In genomic region chr11:67584881-67585873, GRCh38 we compare ENCODE assay signal across 9 cellular contexts. TPM values are rescaled to one million over a fixed set of nuclear protein-coding genes. Genes with fewer than 3 reads are reported as not detected.
A peak's percentile ranks its signal among the peaks of the same experiment; 100 is the strongest.
DNase-seq lines count a peak whose midpoint lies in the region; ATAC-seq, FAIRE-seq and TF ChIP-seq lines count a peak whose summit lies in the region.
"Had no signal": no experiment of that assay in that cellular context is flagged by ENCODE, and none has a peak within 500 bp of the region (broad histone marks: within the 10 kb centered on the region; RNA-seq: fewer than 3 reads in every experiment).

No MANE protein-coding gene starts in this region.

- peak overlapping the region; percentile 86 to 92 for H3K4me2 ChIP-seq in H1 (ENCODE audit: insufficient read depth in 1 of 2, low read depth in 2 of 2, low read length in 2 of 2)
- peak overlapping the region; percentile 89 for H3K4me2 ChIP-seq in osteoblast (ENCODE audit: insufficient read depth, low read length)

- peak overlapping the region; percentile 73 for H3K27ac Mint-ChIP-seq in CD8-positive, alpha-beta T cell

- no peak overlapping the region for H2BK12ac ChIP-seq in H1 (ENCODE audit: low read depth, low read length)

- H4K8ac ChIP-seq in H1 (ENCODE audit: extremely low read depth, insufficient read depth, low read length): peak overlapping the region; percentile 47

- H2BK15ac ChIP-seq in H1 (ENCODE audit: low read length): no peak overlapping the region

- no peak overlapping the region for H3K4ac ChIP-seq in H1 (replicated peaks; ENCODE audit: insufficient read length, low read depth, low read length)

- TF ChIP-seq RAD21 in H1 (IDR thresholded peaks at IDR 0.05 in 1 of 2, conservative IDR thresholded peaks at IDR 0.05 in 1 of 2; ENCODE audit: low read depth in 2 of 2, low read length in 2 of 2): no peak

- 0 out of 2 replicates have a peak overlapping the region, but pooled peaks have one; percentile 17 for H2AK5ac ChIP-seq in H1 (ENCODE audit: low read depth, low read length)

- peak overlapping the region; percentile 71; the same call in 1 of the 2 replicates for H3K18ac ChIP-seq in H1 (ENCODE audit: extremely low read depth, low read length)

- peaks cover 19% of the 10 kb centered on the region for H3K4me1 ChIP-seq in CD8-positive, alpha-beta T cell (ENCODE audit: insufficient read depth, low read length)
- H3K4me1 ChIP-seq in H1 (replicated peaks in 1 of 4; ENCODE audit: control insufficient read depth in 3 of 4, insufficient read depth in 4 of 4, low read length in 3 of 4) (peaks cover 5 to 30% (median 17%) of the 10 kb centered on the region in 4 experiments), osteoblast (ENCODE audit: insufficient read depth, low read length) (peaks cover 8% of the 10 kb centered on the region)

- peak overlapping the region in 3 of 4 experiments; percentile 20 to 55 (median 39); a peak in 5 of 7 replicates for H3K9ac ChIP-seq in H1 (replicated peaks in 1 of 4; ENCODE audit: extremely low read depth in 1 of 4, low read depth in 3 of 4, low read length in 3 of 4)

- WGBS in H1 (ENCODE audit: extremely low coverage in 1 of 2, insufficient coverage in 1 of 2, insufficient read length in 1 of 2, insufficient replicate concordance in 2 of 2, low coverage in 1 of 2, low lambda C conversion rate in 2 of 2, missing lambda C conversion rate in 1 of 2), 2 experiments: 74% methylated on average over 21 of the region's 21 CpGs; no CpG with 5 or more reads in 1 of the 2 experiments

- ATAC-seq in CD8-positive, alpha-beta T cell: no peak
- ATAC-seq in GM18498 (IDR thresholded peaks at IDR 0.05; ENCODE audit: unreplicated experiment): no peak

- H2BK5ac ChIP-seq in H1 (ENCODE audit: low read depth, low read length): peak overlapping the region; percentile 88; the same call in 1 of the 2 replicates

- H3K27me3 Mint-ChIP-seq in CD8-positive, alpha-beta T cell (ENCODE audit: low read depth): no peaks in the 10 kb centered on the region

- H2BK120ac ChIP-seq in H1 (replicated peaks; ENCODE audit: low read depth, low read length): no peak overlapping the region

- no peaks in the 10 kb centered on the region for H3K9me3 Mint-ChIP-seq in CD8-positive, alpha-beta T cell

- H4K20me1 ChIP-seq in H1 (replicated peaks in 1 of 2; ENCODE audit: control insufficient read depth in 1 of 2, insufficient read depth in 2 of 2, low read length in 2 of 2) (peaks cover 8 to 10% of the 10 kb centered on the region in 2 experiments), osteoblast (ENCODE audit: insufficient read depth, low read length) (peaks cover 13% of the 10 kb centered on the region)

- H3K36me3 ChIP-seq in CD8-positive, alpha-beta T cell (ENCODE audit: insufficient read depth, low read length): no peaks in the 10 kb centered on the region
- H3K36me3 ChIP-seq in H1 (ENCODE audit: control insufficient read depth in 2 of 4, insufficient read depth in 4 of 4, low read length in 3 of 4) (peaks cover 6 to 34% (median 21%) of the 10 kb centered on the region in 4 experiments; a peak in 6 of 8 replicates), osteoblast (ENCODE audit: insufficient read depth, low read length) (peaks cover 22% of the 10 kb centered on the region)

- H2AFZ ChIP-seq in H1 (ENCODE audit: low read length) (no peak overlapping the region), osteoblast (ENCODE audit: low read length) (no peak overlapping the region)

- no peak for FAIRE-seq in H1 (lab: Jason Lieb, UNC)

- intact Hi-C loops in CD8-positive, alpha-beta T cell (cut with DNase I, micrococcal nuclease): no loop called here

- H3K23ac ChIP-seq in H1 (ENCODE audit: insufficient read length): no peak overlapping the region

- H3K23me2 ChIP-seq in H1 (ENCODE audit: low read depth, low read length): peaks cover 5% of the 10 kb centered on the region; the same call in 1 of the 2 replicates

- POLR2A ChIA-PET in CD8-positive, alpha-beta T cell (lab: Charles Lee): no interaction called here
- POLR2A ChIA-PET in H1 (lab: Charles Lee; ENCODE audit: partially characterized antibody): interaction anchor here (0.8 to 6.7 kb wide), 13 partner anchors 9 to 43 kb away, joined by 3 to 71 read pairs (median 25); partner anchors contain the start of gene NUDT8

- peaks cover 5% of the 10 kb centered on the region for H3K36me3 Mint-ChIP-seq in CD8-positive, alpha-beta T cell

- H2BK20ac ChIP-seq in H1 (ENCODE audit: low read length): 0 out of 2 replicates have a peak overlapping the region, but pooled peaks have one; percentile 72

- peaks cover 0 to 27% of the 10 kb centered on the region in 2 experiments; a peak in 2 of 4 replicates for H3K79me2 ChIP-seq in H1 (ENCODE audit: control insufficient read depth in 1 of 2, insufficient read depth in 2 of 2, low read length in 2 of 2)
- H3K79me2 ChIP-seq in osteoblast (ENCODE audit: insufficient read depth, low read length): peaks cover 22% of the 10 kb centered on the region

- no peak overlapping the region for H3K4me3 ChIP-seq in CD8-positive, alpha-beta T cell (ENCODE audit: low read depth, low read length)
- H3K4me3 ChIP-seq in H1 (ENCODE audit: extremely low read depth in 1 of 4, insufficient read depth in 2 of 4, low read depth in 3 of 4, low read length in 4 of 4): peak overlapping the region; percentile 51 to 87 (median 77)
- peak overlapping the region; percentile 88 for H3K4me3 ChIP-seq in osteoblast (ENCODE audit: insufficient read depth, low read length)

- H3K14ac ChIP-seq in H1 (ENCODE audit: insufficient read length): no peak overlapping the region

- H4K5ac ChIP-seq in H1 (ENCODE audit: insufficient read length, low read depth, low read length): no peak overlapping the region

- H3K4me3 Mint-ChIP-seq in CD8-positive, alpha-beta T cell: peak overlapping the region; percentile 70

- peaks cover 10% of the 10 kb centered on the region for H3K79me1 ChIP-seq in H1 (ENCODE audit: low read depth, low read length)

- peaks cover 34% of the 10 kb centered on the region for H3K4me1 Mint-ChIP-seq in CD8-positive, alpha-beta T cell (ENCODE audit: low read depth)

- no peaks in the 10 kb centered on the region for H3K9me3 ChIP-seq in CD8-positive, alpha-beta T cell (ENCODE audit: low read length)
- H3K9me3 ChIP-seq in H1 (ENCODE audit: insufficient read depth in 2 of 2, low read depth in 1 of 2, low read length in 1 of 2): no peaks in the 10 kb centered on the region
- H3K9me3 ChIP-seq in osteoblast (ENCODE audit: low read depth, low read length): no peaks in the 10 kb centered on the region

- no peak overlapping the region for H3K56ac ChIP-seq in H1 (replicated peaks; ENCODE audit: insufficient read length, low read depth, low read length)

- CTCF ChIA-PET in CD8-positive, alpha-beta T cell (lab: Charles Lee): interaction anchor here (0.8 kb wide), 1 partner anchor 13 kb away, joined by 4 read pairs; no protein-coding TSS in a partner anchor
- CTCF ChIA-PET in H1 (lab: Charles Lee; ENCODE audit: partially characterized antibody): interaction anchor here (0.6 to 4.3 kb wide), 7 partner anchors 8 to 340 kb away, joined by 3 to 20 read pairs (median 4); no protein-coding TSS in a partner anchor

- no peak overlapping the region for H4K91ac ChIP-seq in H1 (replicated peaks; ENCODE audit: insufficient read length, low read length)

- TF ChIP-seq CTCF in CD8-positive, alpha-beta T cell (IDR thresholded peaks at IDR 0.05): no peak
- TF ChIP-seq CTCF in H1 (IDR thresholded peaks at IDR 0.05; ENCODE audit: control extremely low read depth in 1 of 3, insufficient read depth in 1 of 3, low read depth in 1 of 3, low read length in 3 of 3) (no peak), osteoblast (IDR thresholded peaks at IDR 0.05; ENCODE audit: extremely low read depth, low read depth, low read length) (no peak)

- no peak overlapping the region for H3K27ac ChIP-seq in CD8-positive, alpha-beta T cell (ENCODE audit: low read depth, low read length)
- H3K27ac ChIP-seq in H1 (ENCODE audit: low read depth, low read length): peak overlapping the region; percentile 75
- peak overlapping the region; percentile 72 for H3K27ac ChIP-seq in osteoblast (ENCODE audit: low read depth, low read length)

- peak in 1 of 2 experiments; percentile 11; a peak in 1 of 3 replicates for TF ChIP-seq POLR2A in H1 (IDR thresholded peaks at IDR 0.05; ENCODE audit: control extremely low read depth in 1 of 2, low read depth in 2 of 2, low read length in 2 of 2)

- no peaks in the 10 kb centered on the region for H3K27me3 ChIP-seq in CD8-positive, alpha-beta T cell (ENCODE audit: insufficient read depth, low read length)
- no peaks in the 10 kb centered on the region for H3K27me3 ChIP-seq in H1 (replicated peaks in 1 of 4; ENCODE audit: control insufficient read depth in 3 of 4, extremely low read depth in 1 of 4, insufficient read depth in 3 of 4, low read length in 3 of 4)
- H3K27me3 ChIP-seq in osteoblast (ENCODE audit: insufficient read depth, low read length): peaks cover 16% of the 10 kb centered on the region

- no peak for TF ChIP-seq EP300 in H1 (IDR thresholded peaks at IDR 0.05; ENCODE audit: borderline replicate concordance in 1 of 2, low read depth in 2 of 2, low read length in 2 of 2)

- DNase-seq in CD8-positive, alpha-beta T cell: peak in 1 of 7 experiments; percentile 33
- DNase-seq in NCI-H2196 (lab: John Stamatoyannopoulos, UW; ENCODE audit: unreplicated experiment) (peak; percentile 64), H1 (ENCODE audit: low read depth in 1 of 2, low spot score in 2 of 2) (no peak), osteoblast (ENCODE audit: insufficient read length, low spot score, missing footprints) (no peak), MV-4-11 (lab: John Stamatoyannopoulos, UW) (no peak), AG20443 (ENCODE audit: low spot score) (no peak)
- no peak for DNase-seq in effector CD8-positive, alpha-beta T cell (lab: John Stamatoyannopoulos, UW)
- DNase-seq: T-helper 9 cell had no signal

RNA-seq across cellular contexts. Expression of gene GSTP1, which starts 1.6 kb away (rescaled TPM):
- total RNA-seq in CD8-positive, alpha-beta T cell: 10 to 100 TPM; 56.8 to 56.9 TPM
- 1,454 and 1,516 TPM in 2 replicates for total RNA-seq in H1 (2021; fragmentation: NEBNext Ultra II Directional; extraction: Animal tissue kit (Norgen Biotek cat#: 25700))
- polyA plus RNA-seq in H1 (2011; rRNA removed): 3,329 and 3,697 TPM in 2 replicates
- 2,378 TPM for polyA plus RNA-seq in H1 (2011; cell fraction: cytosol; rRNA removed)
- polyA plus RNA-seq in H1 (2011; cell fraction: nucleus; rRNA removed): 2,569 TPM
- 1,993 to 2,737 TPM (median 2,451 TPM) in 4 replicates for polyA plus RNA-seq in H1 (2012, experiment 1 of 2)
- polyA plus RNA-seq in H1 (2012, experiment 2 of 2): 3,069 TPM
- 1,370 TPM for polyA plus RNA-seq in H1 (2013, experiment 1 of 2)
- 1,386 TPM for polyA plus RNA-seq in H1 (2013, experiment 2 of 2)
- 842 and 1,024 TPM in 2 replicates for polyA minus RNA-seq in H1 (2011; rRNA and poly(A)+ RNA removed)
- 714 TPM for polyA minus RNA-seq in H1 (2011; cell fraction: cytosol; rRNA and poly(A)+ RNA removed)
- 749 TPM for polyA minus RNA-seq in H1 (2011; cell fraction: nucleus; rRNA and poly(A)+ RNA removed)
- 361 and 465 TPM in 2 replicates for total RNA-seq in osteoblast

RNA-seq across cellular contexts. Expression of gene NDUFV1, which starts 21.6 kb away (rescaled TPM):
- 100 to 1,000 TPM; 220 to 237 TPM for total RNA-seq in CD8-positive, alpha-beta T cell
- total RNA-seq in H1 (2021; fragmentation: NEBNext Ultra II Directional; extraction: Animal tissue kit (Norgen Biotek cat#: 25700)): 131 TPM in 2 replicates
- polyA plus RNA-seq in H1 (2011; rRNA removed): 125 and 192 TPM in 2 replicates
- polyA plus RNA-seq in H1 (2011; cell fraction: cytosol; rRNA removed): 152 TPM
- 304 TPM for polyA plus RNA-seq in H1 (2011; cell fraction: nucleus; rRNA removed)
- polyA plus RNA-seq in H1 (2012, experiment 1 of 2): 89.8 to 192 TPM (median 174 TPM) in 4 replicates
- polyA plus RNA-seq in H1 (2012, experiment 2 of 2): 101 TPM
- 72.0 TPM for polyA plus RNA-seq in H1 (2013, experiment 1 of 2)
- polyA plus RNA-seq in H1 (2013, experiment 2 of 2): 62.7 TPM
- 60.2 and 75.0 TPM in 2 replicates for polyA minus RNA-seq in H1 (2011; rRNA and poly(A)+ RNA removed)
- 98.5 TPM for polyA minus RNA-seq in H1 (2011; cell fraction: cytosol; rRNA and poly(A)+ RNA removed)
- polyA minus RNA-seq in H1 (2011; cell fraction: nucleus; rRNA and poly(A)+ RNA removed): 80.7 TPM
- 146 and 158 TPM in 2 replicates for total RNA-seq in osteoblast

RNA-seq across cellular contexts. Expression of gene NUDT8, which starts 44.6 kb away (rescaled TPM):
- 1 to 10 TPM; 1.0 to 2.0 TPM for total RNA-seq in CD8-positive, alpha-beta T cell
- total RNA-seq in H1 (2021; fragmentation: NEBNext Ultra II Directional; extraction: Animal tissue kit (Norgen Biotek cat#: 25700)): 8.3 and 8.9 TPM in 2 replicates
- polyA plus RNA-seq in H1 (2011; rRNA removed): 7.2 and 11.0 TPM in 2 replicates
- polyA plus RNA-seq in H1 (2011; cell fraction: cytosol; rRNA removed): 6.0 TPM
- polyA plus RNA-seq in H1 (2011; cell fraction: nucleus; rRNA removed): 11.8 TPM
- polyA plus RNA-seq in H1 (2012, experiment 1 of 2): 4.1 to 12.0 TPM (median 10.6 TPM) in 4 replicates
- 8.1 TPM for polyA plus RNA-seq in H1 (2012, experiment 2 of 2)
- polyA plus RNA-seq in H1 (2013, experiment 1 of 2): 4.7 TPM
- polyA plus RNA-seq in H1 (2013, experiment 2 of 2): 4.5 TPM
- polyA minus RNA-seq in H1 (2011; rRNA and poly(A)+ RNA removed): 1.5 and 1.6 TPM in 2 replicates
- polyA minus RNA-seq in H1 (2011; cell fraction: cytosol; rRNA and poly(A)+ RNA removed): 2.3 TPM
- 6.0 TPM for polyA minus RNA-seq in H1 (2011; cell fraction: nucleus; rRNA and poly(A)+ RNA removed)
- 4.7 and 5.3 TPM in 2 replicates for total RNA-seq in osteoblast

RNA-seq across cellular contexts. Expression of gene TBX10, which starts 54.4 kb away (rescaled TPM):
- total RNA-seq in CD8-positive, alpha-beta T cell: not detected
- not detected in 2 replicates for total RNA-seq in H1 (2021; fragmentation: NEBNext Ultra II Directional; extraction: Animal tissue kit (Norgen Biotek cat#: 25700))
- polyA plus RNA-seq in H1 (2011; rRNA removed): 0.09 and 0.17 TPM in 2 replicates
- not detected for polyA plus RNA-seq in H1 (2011; cell fraction: cytosol; rRNA removed)
- not detected for polyA plus RNA-seq in H1 (2011; cell fraction: nucleus; rRNA removed)
- polyA plus RNA-seq in H1 (2012, experiment 1 of 2): 0.34 to 0.86 TPM (median 0.56 TPM) in 4 replicates
- polyA plus RNA-seq in H1 (2012, experiment 2 of 2): 0.25 TPM
- 0.10 TPM for polyA plus RNA-seq in H1 (2013, experiment 1 of 2)
- polyA plus RNA-seq in H1 (2013, experiment 2 of 2): 0.07 TPM
- polyA minus RNA-seq in H1 (2011; rRNA and poly(A)+ RNA removed): 0.16 TPM in 1 of 2 replicates, not detected in the other
- polyA minus RNA-seq in H1 (2011; cell fraction: cytosol; rRNA and poly(A)+ RNA removed): not detected
- not detected for polyA minus RNA-seq in H1 (2011; cell fraction: nucleus; rRNA and poly(A)+ RNA removed)
- not detected in 2 replicates for total RNA-seq in osteoblast
